ENCODE assay signal across 8 cellular contexts in genomic region chr10:59177031-59177861, GRCh38. TPM values are rescaled to one million over a fixed set of nuclear protein-coding genes. Genes with fewer than 3 reads are reported as not detected.
DNase-seq lines count a peak whose midpoint lies in the region; ATAC-seq and TF ChIP-seq lines count a peak whose summit lies in the region.

No MANE protein-coding gene starts in this region.

- no peak overlapping the region for H3K9ac ChIP-seq in SK-N-MC (ENCODE audit: insufficient read length)

- peak overlapping the region; percentile 24; the same call in 1 of the 2 replicates for H3K4me3 ChIP-seq in HFF-Myc (replicated peaks; ENCODE audit: low read depth, low read length)
- no peak overlapping the region for H3K4me3 ChIP-seq in SK-N-MC
- H3K4me3 ChIP-seq in fibroblast of villous mesenchyme (ENCODE audit: low read depth, low read length) = no peak overlapping the region

- no peak for TF ChIP-seq CTCF in HFF-Myc (IDR thresholded peaks at IDR 0.05; ENCODE audit: low read depth, low read length, missing control alignments)
- TF ChIP-seq CTCF in fibroblast of villous mesenchyme (IDR thresholded peaks at IDR 0.05; ENCODE audit: insufficient read depth, low read depth, low read length) = no peak

- no peak for ATAC-seq in HG02970 (IDR thresholded peaks at IDR 0.05; ENCODE audit: low FRiP score, unreplicated experiment)

- H3K9me3 ChIP-seq in SK-N-MC (ENCODE audit: low read depth, low read length) = no peaks in the 10 kb centered on the region

- DNase-seq in ACHN (peak; percentile 76), HFF-Myc (ENCODE audit: extremely low read depth, low read depth) (peak; percentile 51), SK-N-MC (ENCODE audit: low read depth, low spot score) (peak; percentile 2), fibroblast of villous mesenchyme (ENCODE audit: low read depth) (peak; percentile 55), nucleus accumbens (lab: John Stamatoyannopoulos, UW) (peak in 50 of 56 donors; percentile 8 to 76 (median 52)), GOT3 (lab: John Stamatoyannopoulos, UW) (no peak), NAMALWA (ENCODE audit: low spot score) (no peak)

- in situ Hi-C loops in ACHN (cut with HindIII; ENCODE audit: low pct_ligation_motif_present, low pct_unique_long_range_greater_than_20kb, low sequenced_read_pairs) = no loop called here

- H3K36me3 ChIP-seq in SK-N-MC (ENCODE audit: insufficient read depth, low read length) = no peaks in the 10 kb centered on the region

- no peak overlapping the region for H3K27ac ChIP-seq in SK-N-MC

RNA-seq across cellular contexts. Expression of gene PHYHIPL, which starts 0.8 kb away (rescaled TPM):
- total RNA-seq in fibroblast of villous mesenchyme = not detected in 2 replicates

Comparison
In these comparisons a context has a peak if more than half of its experiments do, and no peak if none do; other contexts are left out.
1. DNase-seq: peak in ACHN (single experiment), HFF-Myc (single experiment), SK-N-MC (single experiment), fibroblast of villous mesenchyme (single experiment) and nucleus accumbens (50 of 56); none in GOT3 (single experiment) and NAMALWA (single experiment).